In the genomic region with DNA sequence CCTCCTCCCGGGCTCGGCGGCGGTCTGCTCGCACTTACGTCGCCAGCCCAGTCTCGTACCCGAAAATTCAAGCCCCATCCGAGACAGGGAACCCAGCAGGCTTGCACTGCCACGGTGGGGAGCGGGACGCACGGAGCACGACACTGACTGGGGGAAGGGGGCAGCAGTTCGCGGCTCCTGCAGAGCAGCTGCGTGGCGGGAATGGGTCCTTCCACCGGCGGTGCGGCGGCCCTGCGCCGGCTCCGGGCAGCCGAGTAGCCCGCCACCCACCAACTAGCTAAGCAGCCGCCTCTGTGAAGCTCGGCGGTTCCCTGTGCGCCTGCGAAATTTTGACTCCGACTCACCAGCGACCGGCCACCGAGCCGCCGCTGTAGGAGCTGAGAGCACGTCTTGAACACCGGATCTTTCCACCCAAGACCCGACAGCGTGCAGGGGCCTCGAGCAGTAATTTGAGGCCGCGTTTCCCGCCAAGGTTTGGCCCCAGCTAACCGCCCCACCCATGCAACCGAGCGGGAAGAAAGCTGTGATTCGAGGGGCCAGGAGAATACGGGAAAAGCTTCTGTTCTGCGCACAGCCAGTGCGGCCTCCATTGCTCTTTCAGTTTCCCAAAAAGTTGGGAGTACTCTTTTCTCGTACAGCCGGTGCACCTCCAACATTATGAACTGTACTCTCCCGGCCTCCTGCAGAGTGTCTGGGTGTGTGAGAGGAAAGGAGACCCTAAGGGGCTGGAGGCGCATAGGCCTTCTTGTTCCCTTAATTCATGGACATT, we compare ENCODE assay signal across 11 cellular contexts. TPM values are rescaled to one million over a fixed set of nuclear protein-coding genes. Genes with fewer than 3 reads are reported as not detected.
A peak's percentile ranks its signal among the peaks of the same experiment; 100 is the strongest.
DNase-seq lines count a peak whose midpoint lies in the region; ATAC-seq and TF ChIP-seq lines count a peak whose summit lies in the region.
"Had no signal": no experiment of that assay in that cellular context is flagged by ENCODE, and none has a peak within 500 bp of the region (broad histone marks: within the 10 kb centered on the region; RNA-seq: fewer than 3 reads in every experiment).

No MANE protein-coding gene starts in this region.

- no peaks in the 10 kb centered on the region for H3K9me3 Mint-ChIP-seq in activated naive CD8-positive, alpha-beta T cell treated with anti-CD3 and anti-CD28 coated beads for 36 hours

- H3K4me3 Mint-ChIP-seq in activated naive CD8-positive, alpha-beta T cell treated with anti-CD3 and anti-CD28 coated beads for 36 hours = peak overlapping the region; percentile 18

- no peaks in the 10 kb centered on the region for H3K36me3 Mint-ChIP-seq in activated naive CD8-positive, alpha-beta T cell treated with anti-CD3 and anti-CD28 coated beads for 36 hours

- no peaks in the 10 kb centered on the region for H3K4me1 ChIP-seq in cardiac muscle cell (ENCODE audit: low read depth)
- H3K4me1 ChIP-seq in thoracic aorta (ENCODE audit: control insufficient read depth in 1 of 2, low read depth in 2 of 2) = peaks cover 13 to 31% of the 10 kb centered on the region in 2 donors

- H3K36me3 ChIP-seq in cardiac muscle cell (no peaks in the 10 kb centered on the region), thoracic aorta (no peaks in the 10 kb centered on the region)

- H3K27me3 Mint-ChIP-seq in activated naive CD8-positive, alpha-beta T cell treated with anti-CD3 and anti-CD28 coated beads for 36 hours = peaks cover 90% of the 10 kb centered on the region

- DNase-seq in cardiac muscle cell (ENCODE audit: low read depth in 1 of 2, low spot score in 1 of 2) (peak in 1 of 2 donors; percentile 56), left ventricle myocardium superior (no peak), left kidney (ENCODE audit: low read depth, low spot score) (peak; percentile 65), thoracic aorta (ENCODE audit: low spot score) (no peak), GDM1 (lab: John Stamatoyannopoulos, UW) (no peak)
- DNase-seq in activated naive CD8-positive, alpha-beta T cell treated with anti-CD3 and anti-CD28 coated beads for 36 hours = peak; percentile 34
- DNase-seq: activated gamma-delta T cell, dorsolateral prefrontal cortex, testis had no signal

- no peak overlapping the region for H3K27ac Mint-ChIP-seq in activated naive CD8-positive, alpha-beta T cell treated with anti-CD3 and anti-CD28 coated beads for 36 hours

- H3K27ac ChIP-seq in cardiac muscle cell (no peak overlapping the region), thoracic aorta (no peak overlapping the region)
- H3K27ac ChIP-seq: dorsolateral prefrontal cortex, testis had no signal

- H3K9me3 ChIP-seq in cardiac muscle cell (ENCODE audit: low read depth) = no peaks in the 10 kb centered on the region
- H3K9me3 ChIP-seq in thoracic aorta = no peaks in the 10 kb centered on the region
- H3K9me3 ChIP-seq: testis had no signal

- intact Hi-C loops in left ventricle myocardium superior (cut with micrococcal nuclease) = loop anchor here (10.0 kb wide), 1 partner anchor 49 kb away; the partner anchor contains the start of gene CDC20B

- H3K4me1 Mint-ChIP-seq in activated naive CD8-positive, alpha-beta T cell treated with anti-CD3 and anti-CD28 coated beads for 36 hours = peaks cover 36% of the 10 kb centered on the region

- H3K4me3 ChIP-seq in cardiac muscle cell (peak overlapping the region; percentile 14), thoracic aorta (peak overlapping the region; percentile 25)
- H3K4me3 ChIP-seq: testis had no signal

- TF ChIP-seq CTCF in cardiac muscle cell (IDR thresholded peaks at IDR 0.05; ENCODE audit: low read depth, low read length) (no peak), thoracic aorta (IDR thresholded peaks at IDR 0.05) (no peak)

- ATAC-seq in left ventricle myocardium superior = no peak
- ATAC-seq in thoracic aorta (ENCODE audit: insufficient number of reproducible peaks, low FRiP score, low read depth) = no peak
- ATAC-seq in GM19452 (IDR thresholded peaks at IDR 0.05; ENCODE audit: unreplicated experiment) = no peak
- no peak for ATAC-seq in HG03045 (IDR thresholded peaks at IDR 0.05; ENCODE audit: unreplicated experiment)

- H3K27me3 ChIP-seq in cardiac muscle cell = peaks cover 100% of the 10 kb centered on the region
- H3K27me3 ChIP-seq in thoracic aorta (replicated peaks; ENCODE audit: insufficient read depth) = peaks cover 31% of the 10 kb centered on the region
- H3K27me3 ChIP-seq: testis had no signal

RNA-seq across cellular contexts. Expression of gene MCIDAS, which starts 3.7 kb away (rescaled TPM):
- total RNA-seq in cardiac muscle cell = not detected in 2 replicates
- polyA plus RNA-seq in cardiac muscle cell = 0.49 TPM in 1 of 2 replicates, not detected in the other
- total RNA-seq in left ventricle myocardium superior = not detected
- under 1 TPM; 0.31 to 0.32 TPM for total RNA-seq in activated naive CD8-positive, alpha-beta T cell treated with anti-CD3 and anti-CD28 coated beads for 36 hours
- not detected for total RNA-seq in thoracic aorta

RNA-seq across cellular contexts. Expression of gene CCNO, which starts 10.0 kb away (rescaled TPM):
- total RNA-seq in cardiac muscle cell (0.14 and 0.51 TPM in 2 replicates), left ventricle myocardium superior (not detected), thoracic aorta (under 1 TPM; 0.35 to 0.95 TPM)
- polyA plus RNA-seq in cardiac muscle cell = 0.12 and 0.72 TPM in 2 replicates
- under 1 TPM in 1 of 2 experiments, not detected in 1; 0.14 TPM for total RNA-seq in activated naive CD8-positive, alpha-beta T cell treated with anti-CD3 and anti-CD28 coated beads for 36 hours

RNA-seq across cellular contexts. Expression of gene CDC20B, which starts 50.4 kb away (rescaled TPM):
- total RNA-seq in cardiac muscle cell (0.32 and 0.45 TPM in 2 replicates), left ventricle myocardium superior (not detected), thoracic aorta (not detected)
- polyA plus RNA-seq in cardiac muscle cell = 0.39 and 0.89 TPM in 2 replicates
- total RNA-seq in activated naive CD8-positive, alpha-beta T cell treated with anti-CD3 and anti-CD28 coated beads for 36 hours = not detected

Comparison
In these comparisons a context has a peak if more than half of its experiments do, and no peak if none do; other contexts are left out.
1. DNase-seq: peak in activated naive CD8-positive, alpha-beta T cell treated with anti-CD3 and anti-CD28 coated beads for 36 hours (single experiment) and left kidney (single experiment); none in left ventricle myocardium superior (single experiment), thoracic aorta (single experiment) and GDM1 (single experiment).